Comparison of ENCODE assay signal across 1 cellular context in the genomic region with DNA sequence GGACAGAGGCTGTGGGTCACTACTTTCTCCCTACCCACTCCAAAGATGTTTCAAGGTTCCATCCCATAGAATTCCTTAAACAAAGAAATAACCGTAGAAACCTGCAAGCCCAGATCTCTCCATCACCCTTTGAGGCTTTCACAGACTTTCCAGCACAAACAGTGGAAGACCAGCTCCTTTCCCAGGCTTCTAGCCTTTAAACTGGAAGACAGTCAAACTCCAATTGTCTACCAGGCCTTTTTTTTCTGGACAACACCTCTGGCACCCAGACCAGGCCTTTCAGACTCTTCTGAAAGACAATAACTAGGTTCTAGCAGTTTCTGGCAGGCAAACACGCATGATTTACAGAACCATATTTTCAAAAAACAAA.
TF ChIP-seq lines count a peak whose summit lies in the region.

No MANE protein-coding gene starts in this region.

TF ChIP-seq in K562, 482 proteins besides CTCF, POLR2A, EP300 and RAD21 (continued from another document):
- TF ChIP-seq, protein P1, sequence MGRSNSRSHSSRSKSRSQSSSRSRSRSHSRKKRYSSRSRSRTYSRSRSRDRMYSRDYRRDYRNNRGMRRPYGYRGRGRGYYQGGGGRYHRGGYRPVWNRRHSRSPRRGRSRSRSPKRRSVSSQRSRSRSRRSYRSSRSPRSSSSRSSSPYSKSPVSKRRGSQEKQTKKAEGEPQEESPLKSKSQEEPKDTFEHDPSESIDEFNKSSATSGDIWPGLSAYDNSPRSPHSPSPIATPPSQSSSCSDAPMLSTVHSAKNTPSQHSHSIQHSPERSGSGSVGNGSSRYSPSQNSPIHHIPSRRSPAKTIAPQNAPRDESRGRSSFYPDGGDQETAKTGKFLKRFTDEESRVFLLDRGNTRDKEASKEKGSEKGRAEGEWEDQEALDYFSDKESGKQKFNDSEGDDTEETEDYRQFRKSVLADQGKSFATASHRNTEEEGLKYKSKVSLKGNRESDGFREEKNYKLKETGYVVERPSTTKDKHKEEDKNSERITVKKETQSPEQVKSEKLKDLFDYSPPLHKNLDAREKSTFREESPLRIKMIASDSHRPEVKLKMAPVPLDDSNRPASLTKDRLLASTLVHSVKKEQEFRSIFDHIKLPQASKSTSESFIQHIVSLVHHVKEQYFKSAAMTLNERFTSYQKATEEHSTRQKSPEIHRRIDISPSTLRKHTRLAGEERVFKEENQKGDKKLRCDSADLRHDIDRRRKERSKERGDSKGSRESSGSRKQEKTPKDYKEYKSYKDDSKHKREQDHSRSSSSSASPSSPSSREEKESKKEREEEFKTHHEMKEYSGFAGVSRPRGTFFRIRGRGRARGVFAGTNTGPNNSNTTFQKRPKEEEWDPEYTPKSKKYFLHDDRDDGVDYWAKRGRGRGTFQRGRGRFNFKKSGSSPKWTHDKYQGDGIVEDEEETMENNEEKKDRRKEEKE (IDR thresholded peaks at IDR 0.05; ENCODE audit: borderline replicate concordance in 1 of 2, control insufficient read depth in 1 of 2, low read depth in 2 of 2, low read length in 1 of 2), result no peak
- no peak for TF ChIP-seq FOXJ2 (tag; IDR thresholded peaks at IDR 0.05)
- no peak for TF ChIP-seq NBN (IDR thresholded peaks at IDR 0.05; ENCODE audit: low read depth)
- TF ChIP-seq STAT5B (CRISPR knock-in tag; IDR thresholded peaks at IDR 0.05), result no peak
- TF ChIP-seq NFIC (IDR thresholded peaks at IDR 0.05), result no peak
- TF ChIP-seq, protein P2, sequence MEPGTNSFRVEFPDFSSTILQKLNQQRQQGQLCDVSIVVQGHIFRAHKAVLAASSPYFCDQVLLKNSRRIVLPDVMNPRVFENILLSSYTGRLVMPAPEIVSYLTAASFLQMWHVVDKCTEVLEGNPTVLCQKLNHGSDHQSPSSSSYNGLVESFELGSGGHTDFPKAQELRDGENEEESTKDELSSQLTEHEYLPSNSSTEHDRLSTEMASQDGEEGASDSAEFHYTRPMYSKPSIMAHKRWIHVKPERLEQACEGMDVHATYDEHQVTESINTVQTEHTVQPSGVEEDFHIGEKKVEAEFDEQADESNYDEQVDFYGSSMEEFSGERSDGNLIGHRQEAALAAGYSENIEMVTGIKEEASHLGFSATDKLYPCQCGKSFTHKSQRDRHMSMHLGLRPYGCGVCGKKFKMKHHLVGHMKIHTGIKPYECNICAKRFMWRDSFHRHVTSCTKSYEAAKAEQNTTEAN (CRISPR knock-in tag; IDR thresholded peaks at IDR 0.05), result no peak
- TF ChIP-seq MTA1 (IDR thresholded peaks at IDR 0.05; ENCODE audit: borderline replicate concordance), result no peak
- no peak for TF ChIP-seq SETDB1 (IDR thresholded peaks at IDR 0.05; ENCODE audit: low read length)
- TF ChIP-seq SMAD4 (CRISPR knock-in tag; conservative IDR thresholded peaks at IDR 0.05), result no peak
- TF ChIP-seq SMARCA4 (IDR thresholded peaks at IDR 0.05), result no peak
- TF ChIP-seq CBFA2T3 (IDR thresholded peaks at IDR 0.05), result no peak
